8 cellular contexts compared by ENCODE assay signal in genomic region chr14:51884086-51884927, GRCh38. TPM values are rescaled to one million over a fixed set of nuclear protein-coding genes. Genes with fewer than 3 reads are reported as not detected.
DNase-seq lines count a peak whose midpoint lies in the region; ATAC-seq, FAIRE-seq and TF ChIP-seq lines count a peak whose summit lies in the region.

No MANE protein-coding gene starts in this region.

- RAD21 ChIA-PET in GM12878 (lab: Charles Lee; ENCODE audit: unreplicated experiment), result interaction anchor here (0.6 to 12.0 kb wide), 10 partner anchors 16 to 1728 kb away, joined by 3 to 197 read pairs (median 3); partner anchors contain the start of gene GNG2

- peak; percentile 38 for DNase-seq in A172 (ENCODE audit: low spot score)
- no peak for DNase-seq in GM12878 (ENCODE audit: low read depth, low spot score)
- DNase-seq in pancreas, result no peak
- DNase-seq in NCI-H1105 treated with DMSO at 0.1 percent for 48 hours (lab: John Stamatoyannopoulos, UW), result no peak
- no peak for DNase-seq in MM.1S
- DNase-seq in HEK293T (ENCODE audit: extremely low spot score), result no peak

- intact Hi-C loops in GM12878 (cut with micrococcal nuclease; ENCODE audit: unreplicated experiment) (loop anchor here (5.0 kb wide), 1 partner anchor 37 kb away; no protein-coding TSS in a partner anchor), pancreas (cut with DNase I) (no loop called here)

- H3K4me1 ChIP-seq in GM12878 (ENCODE audit: control insufficient read depth, insufficient read depth, low read length) (peaks cover 38% of the 10 kb centered on the region), pancreas (no peaks in the 10 kb centered on the region), MM.1S (ENCODE audit: low read length) (no peaks in the 10 kb centered on the region)

- H3K4me2 ChIP-seq in GM12878 (ENCODE audit: control insufficient read depth, insufficient read depth) (peak overlapping the region; percentile 75), MM.1S (ENCODE audit: low read depth, low read length) (no peak overlapping the region)

- SMC1A ChIA-PET in GM12878 (lab: Charles Lee; ENCODE audit: uncharacterized antibody, unreplicated experiment), result interaction anchor here (0.8 to 12.2 kb wide), 13 partner anchors 8 to 96 kb away, joined by 3 to 254 read pairs (median 5); partner anchors contain the start of gene GNG2

- TF ChIP-seq CTCF in GM12878 (IDR thresholded peaks at IDR 0.05 in 2 of 3, conservative IDR thresholded peaks at IDR 0.05 in 1 of 3; ENCODE audit: control insufficient read depth in 2 of 3, extremely low read depth in 1 of 3, insufficient read depth in 1 of 3, low read depth in 3 of 3, low read length in 3 of 3), result no peak
- no peak for TF ChIP-seq CTCF in pancreas (IDR thresholded peaks at IDR 0.05)
- no peak for TF ChIP-seq CTCF in MM.1S (IDR thresholded peaks at IDR 0.05; ENCODE audit: low read length)

- WGBS in GM12878 (ENCODE audit: insufficient coverage, insufficient replicate concordance, low lambda C conversion rate, missing lambda C conversion rate), result 41% methylated on average over 7 of the region's 7 CpGs
- WGBS in pancreas, 2 donors, result 49 to 58% methylated on average over 7 of the region's 7 CpGs

- H4K20me1 ChIP-seq in GM12878 (ENCODE audit: control insufficient read depth, insufficient read depth), result no peaks in the 10 kb centered on the region
- no peaks in the 10 kb centered on the region for H4K20me1 ChIP-seq in MM.1S (ENCODE audit: insufficient read depth, low read length)

- H3K27me3 ChIP-seq in GM12878 (replicated peaks in 1 of 2; ENCODE audit: control insufficient read depth in 2 of 2, insufficient read depth in 2 of 2, low read length in 1 of 2) (no peaks in the 10 kb centered on the region), pancreas (no peaks in the 10 kb centered on the region), MM.1S (replicated peaks; ENCODE audit: insufficient read depth, low read length) (no peaks in the 10 kb centered on the region)

- no peak for FAIRE-seq in GM12878 (lab: Jason Lieb, UNC)
- no peak for FAIRE-seq in pancreas (lab: Jason Lieb, UNC)

- CTCF ChIA-PET in GM12878 (lab: Yijun Ruan, JAX) (interaction anchor here (1.1 to 5.5 kb wide), 7 partner anchors 13 to 95 kb away, joined by 3 to 23 read pairs (median 7); partner anchors contain the start of gene GNG2), HEK293T (lab: Yijun Ruan, JAX) (interaction anchor here (0.7 to 1.2 kb wide), 2 partner anchors 15 to 32 kb away, joined by 3 to 4 read pairs; no protein-coding TSS in a partner anchor)

- H3K79me2 ChIP-seq in GM12878 (ENCODE audit: control insufficient read depth, insufficient read depth, low read length) (peaks cover 19% of the 10 kb centered on the region), MM.1S (ENCODE audit: low read length) (no peaks in the 10 kb centered on the region)

- POLR2A ChIA-PET in GM12878 (lab: Charles Lee), result interaction anchor here (1.0 to 2.8 kb wide), 9 partner anchors 10 to 42 kb away, joined by 3 to 13 read pairs (median 4); partner anchors contain the start of gene GNG2
- POLR2A ChIA-PET in HEK293T (lab: Yijun Ruan, JAX), result no interaction called here

- no peaks in the 10 kb centered on the region for H3F3A ChIP-seq in MM.1S (ENCODE audit: insufficient read depth, low read length)

- H3K4me3 ChIP-seq in GM12878 (peak overlapping the region; percentile 4; the same call in 1 of the 2 replicates), pancreas (no peak overlapping the region), MM.1S (ENCODE audit: low read length) (no peak overlapping the region)

- H3K27ac ChIP-seq in GM12878 (ENCODE audit: control insufficient read depth, insufficient read depth), result peak overlapping the region; percentile 34
- H3K27ac ChIP-seq in pancreas, result peak overlapping the region in 1 of 4 donors; percentile 47
- no peak overlapping the region for H3K27ac ChIP-seq in MM.1S (ENCODE audit: low read length)

- no TSS peak for BruUV-seq in GM12878 (replicated peaks; lab: Mats Ljungman, UMichigan)

- TF ChIP-seq EP300 in GM12878 (IDR thresholded peaks at IDR 0.05; ENCODE audit: borderline replicate concordance in 1 of 2, control insufficient read depth in 1 of 2, low read depth in 2 of 2, low read length in 2 of 2), result peak in 1 of 2 experiments; percentile 56; a peak in 1 of 4 replicates

- in situ Hi-C loops in GM12878 (cut with MboI), result no loop called here

- H2AFZ ChIP-seq in GM12878 (ENCODE audit: control insufficient read depth, low read depth, low read length) (peak overlapping the region; percentile 56), MM.1S (ENCODE audit: low read length) (no peak overlapping the region)

- H3K9ac ChIP-seq in GM12878 (ENCODE audit: control insufficient read depth, insufficient read depth, low read length), result peak overlapping the region; percentile 47
- H3K9ac ChIP-seq in MM.1S (ENCODE audit: low read length), result no peak overlapping the region

- TF ChIP-seq RAD21 in GM12878 (IDR thresholded peaks at IDR 0.05; ENCODE audit: insufficient read depth, low read depth, low read length), result no peak

- H3K36me3 ChIP-seq in GM12878 (ENCODE audit: control insufficient read depth in 2 of 2, insufficient read depth in 2 of 2, low read length in 1 of 2) (peaks cover 0 to 4% of the 10 kb centered on the region in 2 experiments; a peak in 2 of 4 replicates), pancreas (no peaks in the 10 kb centered on the region), MM.1S (replicated peaks; ENCODE audit: insufficient read depth, low read length) (no peaks in the 10 kb centered on the region)

- H3K9me3 ChIP-seq in GM12878 (replicated peaks; ENCODE audit: control insufficient read depth, insufficient read depth, low read length), result peaks cover 2% of the 10 kb centered on the region
- H3K9me3 ChIP-seq in pancreas, result no peaks in the 10 kb centered on the region
- no peaks in the 10 kb centered on the region for H3K9me3 ChIP-seq in MM.1S (replicated peaks; ENCODE audit: insufficient read depth, low read length)

- ATAC-seq in GM19023 (IDR thresholded peaks at IDR 0.05; ENCODE audit: unreplicated experiment) (peak; percentile 55), HG03558 (IDR thresholded peaks at IDR 0.05; ENCODE audit: extremely low read depth, unreplicated experiment) (peak; percentile 57), GM12878 (peak; percentile 84), pancreas (peak in 3 of 4 donors; percentile 41 to 78 (median 72))

- H3K9me2 ChIP-seq in MM.1S (replicated peaks; ENCODE audit: insufficient read depth, low read length), result no peaks in the 10 kb centered on the region

- no peak for TF ChIP-seq POLR2A in GM12878 (IDR thresholded peaks at IDR 0.05; ENCODE audit: low read depth, low read length)

TF ChIP-seq in GM12878, 131 proteins besides CTCF, POLR2A, EP300 and RAD21 (continues in another document):
- TF ChIP-seq NR2C1 (IDR thresholded peaks at IDR 0.05) (0 out of 2 replicates have a peak, but pooled peaks have one; percentile 16), BRCA1 (IDR thresholded peaks at IDR 0.05; ENCODE audit: low read depth, low read length) (no peak), RB1 (IDR thresholded peaks at IDR 0.05; ENCODE audit: borderline replicate concordance) (peak; percentile 43; the same call in 1 of the 2 replicates), MYB (IDR thresholded peaks at IDR 0.05; ENCODE audit: borderline replicate concordance, low read depth, low read length) (no peak)
- TF ChIP-seq, protein P1, sequence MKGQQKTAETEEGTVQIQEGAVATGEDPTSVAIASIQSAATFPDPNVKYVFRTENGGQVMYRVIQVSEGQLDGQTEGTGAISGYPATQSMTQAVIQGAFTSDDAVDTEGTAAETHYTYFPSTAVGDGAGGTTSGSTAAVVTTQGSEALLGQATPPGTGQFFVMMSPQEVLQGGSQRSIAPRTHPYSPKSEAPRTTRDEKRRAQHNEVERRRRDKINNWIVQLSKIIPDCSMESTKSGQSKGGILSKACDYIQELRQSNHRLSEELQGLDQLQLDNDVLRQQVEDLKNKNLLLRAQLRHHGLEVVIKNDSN (IDR thresholded peaks at IDR 0.05; ENCODE audit: borderline replicate concordance, extremely low read length, insufficient read depth, low read depth, low read length), result no peak

TF ChIP-seq in HEK293T, 16 proteins besides CTCF, POLR2A, EP300 and RAD21:
- TF ChIP-seq NFRKB (IDR thresholded peaks at IDR 0.05) (no peak), BHLHE40 (IDR thresholded peaks at IDR 0.05; ENCODE audit: borderline replicate concordance) (no peak)
- TF ChIP-seq, protein P2, sequence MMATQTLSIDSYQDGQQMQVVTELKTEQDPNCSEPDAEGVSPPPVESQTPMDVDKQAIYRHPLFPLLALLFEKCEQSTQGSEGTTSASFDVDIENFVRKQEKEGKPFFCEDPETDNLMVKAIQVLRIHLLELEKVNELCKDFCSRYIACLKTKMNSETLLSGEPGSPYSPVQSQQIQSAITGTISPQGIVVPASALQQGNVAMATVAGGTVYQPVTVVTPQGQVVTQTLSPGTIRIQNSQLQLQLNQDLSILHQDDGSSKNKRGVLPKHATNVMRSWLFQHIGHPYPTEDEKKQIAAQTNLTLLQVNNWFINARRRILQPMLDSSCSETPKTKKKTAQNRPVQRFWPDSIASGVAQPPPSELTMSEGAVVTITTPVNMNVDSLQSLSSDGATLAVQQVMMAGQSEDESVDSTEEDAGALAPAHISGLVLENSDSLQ (IDR thresholded peaks at IDR 0.05), result no peak

RNA-seq across cellular contexts. Expression of gene GNG2, which starts 23.9 kb away (rescaled TPM):
- 3.8 and 8.5 TPM in 2 replicates for total RNA-seq in A172 (2014; rRNA removed; shearing (Covaris generic))
- total RNA-seq in GM12878 (2013; cell fraction: nucleolus; rRNA removed), result 73.6 and 83.0 TPM in 2 replicates
- total RNA-seq in GM12878 (2014; rRNA removed), result 63.5 and 80.8 TPM in 2 replicates
- 86.5 and 91.9 TPM in 2 replicates for total RNA-seq in GM12878 (2014; rRNA removed; fragmentation: Illumina TruSeq; extraction: Trizol)
- total RNA-seq in GM12878 (2021), result 103 and 107 TPM in 2 replicates
- polyA plus RNA-seq in GM12878 (2011; ENCODE audit: low read depth), result 19.7 TPM
- 62.2 and 80.3 TPM in 2 replicates for polyA plus RNA-seq in GM12878 (2011; rRNA removed)
- 28.3 and 31.9 TPM in 2 replicates for polyA plus RNA-seq in GM12878 (2011; cell fraction: cytosol; rRNA removed)
- 12.3 and 13.8 TPM in 2 replicates for polyA plus RNA-seq in GM12878 (2011; cell fraction: nucleus; rRNA removed)
- 40.5 and 43.9 TPM in 2 replicates for polyA plus RNA-seq in GM12878 (2012)
- polyA plus RNA-seq in GM12878 (2014; fragmentation: Illumina TruSeq; extraction: Trizol), result 114 and 139 TPM in 2 replicates
- polyA plus RNA-seq in GM12878 (2014; fragmentation: Nextera tagmentation; extraction: Ambion mirVana), result 10 to 100 TPM; 31.6 to 42.0 TPM
- 78.6 and 84.7 TPM in 2 replicates for polyA plus RNA-seq in GM12878 (2014; rRNA removed)
- 10 to 100 TPM; 63.4 to 69.2 TPM for polyA plus RNA-seq in GM12878 (2016; fragmentation: Nextera tagmentation; extraction: Ambion mirVana)
- polyA minus RNA-seq in GM12878 (2011; rRNA and poly(A)+ RNA removed), result 38.2 and 38.9 TPM in 2 replicates
- 12.3 and 14.1 TPM in 2 replicates for polyA minus RNA-seq in GM12878 (2011; cell fraction: cytosol; rRNA and poly(A)+ RNA removed)
- 11.2 and 18.9 TPM in 2 replicates for polyA minus RNA-seq in GM12878 (2011; cell fraction: nucleus; rRNA and poly(A)+ RNA removed)
- 10 to 100 TPM in 2 of 6 donors, 1 to 10 TPM in 4; 1.7 to 15.4 (median 6.2) TPM for total RNA-seq in pancreas
- polyA plus RNA-seq in pancreas, result 10 to 100 TPM in 1 of 2 donors, 1 to 10 TPM in 1; 4.8 to 23.0 TPM
